Comparison of ENCODE assay signal across 8 cellular contexts in genomic region chr1:211698161-211699026, GRCh38. TPM values are rescaled to one million over a fixed set of nuclear protein-coding genes. Genes with fewer than 3 reads are reported as not detected.
DNase-seq lines count a peak whose midpoint lies in the region; ATAC-seq and TF ChIP-seq lines count a peak whose summit lies in the region.

No MANE protein-coding gene starts in this region.

- H3K79me2 ChIP-seq in OCI-LY3 (ENCODE audit: low read length) (no peaks in the 10 kb centered on the region), fibroblast of lung (ENCODE audit: control insufficient read depth, insufficient read depth, low read length) (no peaks in the 10 kb centered on the region)

- peak; percentile 69 for TF ChIP-seq CTCF in HL-60 (IDR thresholded peaks at IDR 0.05; ENCODE audit: insufficient read depth, low read length)
- TF ChIP-seq CTCF in OCI-LY3 (IDR thresholded peaks at IDR 0.05; ENCODE audit: low read depth, low read length): peak; percentile 99
- TF ChIP-seq CTCF in fibroblast of lung (conservative IDR thresholded peaks at IDR 0.05 in 1 of 2, IDR thresholded peaks at IDR 0.05 in 1 of 2; ENCODE audit: low read depth in 1 of 2, low read length in 2 of 2): peak; percentile 87 to 94

- peak overlapping the region; percentile 72 for H3K4me2 ChIP-seq in OCI-LY3 (ENCODE audit: low read length)
- peak overlapping the region; percentile 18 for H3K4me2 ChIP-seq in fibroblast of lung (ENCODE audit: extremely low read depth, insufficient read depth, low read length)

- DNase-seq in CD1c-positive myeloid dendritic cell (ENCODE audit: extremely low spot score) (peak; percentile 81), HL-60 (ENCODE audit: low read depth in 1 of 2, low spot score in 1 of 2) (peak; percentile 47 to 82), fibroblast of lung (ENCODE audit: low read depth in 2 of 2) (peak; percentile 49 to 53)
- peak; percentile 92 for DNase-seq in activated T-cell treated with anti-CD3 and anti-CD28 coated beads, Interleukin-2, amount 50 U/mL, for 48 hours
- DNase-seq in natural killer cell treated with Interleukin-12 subunit alpha and Interleukin-12 subunit beta and Interleukin-15 and Interleukin-18, amount 100 ng/mL, for 72 hours (ENCODE audit: low spot score): peak; percentile 78
- DNase-seq in stimulated activated naive CD4-positive, alpha-beta T cell treated with Interleukin-2 at 50 U/mL for 16 hours (lab: John Stamatoyannopoulos, UW): peak; percentile 76

- H3K9me3 Mint-ChIP-seq in natural killer cell treated with Interleukin-12 subunit alpha and Interleukin-12 subunit beta and Interleukin-15 and Interleukin-18, amount 100 ng/mL, for 72 hours: no peaks in the 10 kb centered on the region

- H3K9ac ChIP-seq in OCI-LY3 (ENCODE audit: low read length) (no peak overlapping the region), fibroblast of lung (ENCODE audit: insufficient read depth, low read length) (no peak overlapping the region)

- H4K20me1 ChIP-seq in OCI-LY3 (ENCODE audit: insufficient read depth, low read length): no peaks in the 10 kb centered on the region
- H4K20me1 ChIP-seq in fibroblast of lung (ENCODE audit: control insufficient read depth, extremely low read depth, insufficient read depth, low read length): no peaks in the 10 kb centered on the region

- peaks cover 35% of the 10 kb centered on the region for H3K4me1 ChIP-seq in OCI-LY3 (ENCODE audit: low read length)
- H3K4me1 ChIP-seq in fibroblast of lung (ENCODE audit: control insufficient read depth, extremely low read depth, insufficient read depth, low read length): no peaks in the 10 kb centered on the region

- H3K27me3 ChIP-seq in HL-60 (ENCODE audit: insufficient read depth, poor library complexity, severe bottlenecking) (no peaks in the 10 kb centered on the region), OCI-LY3 (ENCODE audit: low read depth, low read length) (peaks cover 33% of the 10 kb centered on the region), fibroblast of lung (ENCODE audit: control insufficient read depth, insufficient read depth, low read length) (peaks cover 2% of the 10 kb centered on the region)

- H3K36me3 ChIP-seq in OCI-LY3 (replicated peaks; ENCODE audit: low read depth, low read length): peaks cover 3% of the 10 kb centered on the region
- H3K36me3 ChIP-seq in fibroblast of lung (ENCODE audit: control insufficient read depth, insufficient read depth, low read length): no peaks in the 10 kb centered on the region

- H3K36me3 Mint-ChIP-seq in natural killer cell treated with Interleukin-12 subunit alpha and Interleukin-12 subunit beta and Interleukin-15 and Interleukin-18, amount 100 ng/mL, for 72 hours: no peaks in the 10 kb centered on the region

- peak; percentile 68 for ATAC-seq in GM19455 (IDR thresholded peaks at IDR 0.05; ENCODE audit: unreplicated experiment)
- ATAC-seq in natural killer cell treated with Interleukin-12 subunit alpha and Interleukin-12 subunit beta and Interleukin-15 and Interleukin-18, amount 100 ng/mL, for 72 hours: peak; percentile 88 to 89

- H3K27ac Mint-ChIP-seq in natural killer cell treated with Interleukin-12 subunit alpha and Interleukin-12 subunit beta and Interleukin-15 and Interleukin-18, amount 100 ng/mL, for 72 hours: no peak overlapping the region

- peaks cover 16 to 34% of the 10 kb centered on the region in 2 donors for H3K4me1 Mint-ChIP-seq in natural killer cell treated with Interleukin-12 subunit alpha and Interleukin-12 subunit beta and Interleukin-15 and Interleukin-18, amount 100 ng/mL, for 72 hours (ENCODE audit: low read depth in 2 of 2)

- H3K27me3 Mint-ChIP-seq in natural killer cell treated with Interleukin-12 subunit alpha and Interleukin-12 subunit beta and Interleukin-15 and Interleukin-18, amount 100 ng/mL, for 72 hours: peaks cover 3 to 13% of the 10 kb centered on the region in 2 donors

- H3K9me3 ChIP-seq in OCI-LY3 (ENCODE audit: insufficient read depth, low read length) (peaks cover 5% of the 10 kb centered on the region; the same call in 1 of the 2 replicates), fibroblast of lung (ENCODE audit: control insufficient read depth, insufficient read depth, low read depth, low read length) (no peaks in the 10 kb centered on the region)

- H3K27ac ChIP-seq in HL-60 (replicated peaks): no peak overlapping the region
- no peak overlapping the region for H3K27ac ChIP-seq in OCI-LY3 (ENCODE audit: low read length)
- H3K27ac ChIP-seq in fibroblast of lung (ENCODE audit: insufficient read depth, low read length): no peak overlapping the region

- H2AFZ ChIP-seq in OCI-LY3 (ENCODE audit: low read depth, low read length): peak overlapping the region; percentile 75; the same call in 1 of the 2 replicates
- no peak overlapping the region for H2AFZ ChIP-seq in fibroblast of lung (ENCODE audit: low read length)

- no peak overlapping the region for H3K4me3 ChIP-seq in HL-60 (replicated peaks; ENCODE audit: insufficient read depth, low read length)
- peak overlapping the region; percentile 66 for H3K4me3 ChIP-seq in OCI-LY3 (ENCODE audit: low read length)
- H3K4me3 ChIP-seq in fibroblast of lung (replicated peaks in 1 of 4; ENCODE audit: control extremely low read depth in 1 of 4, insufficient read depth in 1 of 4, low read depth in 3 of 4, low read length in 4 of 4): peak overlapping the region in 1 of 4 experiments; percentile 29

- no peak overlapping the region for H3K4me3 Mint-ChIP-seq in natural killer cell treated with Interleukin-12 subunit alpha and Interleukin-12 subunit beta and Interleukin-15 and Interleukin-18, amount 100 ng/mL, for 72 hours

RNA-seq across cellular contexts. Expression of gene NEK2, which starts 23.0 kb away (rescaled TPM):
- 0.26 and 12.7 TPM in 2 replicates for total RNA-seq in fibroblast of lung
- 6.8 and 22.5 TPM in 2 replicates for polyA plus RNA-seq in fibroblast of lung
- 3.4 and 15.5 TPM in 2 replicates for polyA plus RNA-seq in fibroblast of lung (2012)
- polyA minus RNA-seq in fibroblast of lung (ENCODE audit: low replicate concordance): 0.47 and 1.6 TPM in 2 replicates
- 10 to 100 TPM; 12.8 to 25.2 TPM for total RNA-seq in natural killer cell treated with Interleukin-12 subunit alpha and Interleukin-12 subunit beta and Interleukin-15 and Interleukin-18, amount 100 ng/mL, for 72 hours
